ENCODE assay signal across 19 cellular contexts in the genomic region with DNA sequence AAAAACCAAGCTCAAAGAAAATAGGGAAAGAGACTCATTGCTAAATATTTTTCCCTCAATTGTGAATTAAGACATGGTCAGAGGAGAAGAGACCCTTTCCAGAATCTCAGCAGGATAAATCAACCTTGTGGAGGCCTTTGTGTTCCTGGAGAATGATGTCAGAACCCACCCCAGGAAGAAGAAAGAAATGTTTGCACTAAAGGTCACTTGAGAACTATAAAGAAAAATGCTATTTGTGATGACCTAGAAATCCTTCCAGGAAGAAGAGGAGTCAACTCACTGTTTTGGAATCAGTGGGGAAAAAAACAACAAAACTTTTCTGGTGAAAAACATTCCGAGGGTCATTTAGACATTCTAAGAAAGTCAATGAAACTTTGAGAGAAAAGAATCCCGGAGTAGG.
DNase-seq lines count a peak whose midpoint lies in the region; ATAC-seq and TF ChIP-seq lines count a peak whose summit lies in the region.
"Had no signal": no experiment of that assay in that cellular context is flagged by ENCODE, and none has a peak within 500 bp of the region (broad histone marks: within the 10 kb centered on the region; RNA-seq: fewer than 3 reads in every experiment).

No MANE protein-coding gene starts in this region.

- H3K27me3 ChIP-seq in HUES64 (ENCODE audit: insufficient read depth, low read length) (no peaks in the 10 kb centered on the region), brain microvascular endothelial cell (replicated peaks) (no peaks in the 10 kb centered on the region), spleen (replicated peaks in 1 of 7) (no peaks in the 10 kb centered on the region)
- H3K27me3 ChIP-seq: suprapubic skin had no signal

- DNase-seq in brain microvascular endothelial cell, result no peak
- peak; percentile 38 for DNase-seq in iris pigment epithelial cell (ENCODE audit: low read depth)
- no peak for DNase-seq in spleen
- DNase-seq in type B pancreatic cell (ENCODE audit: extremely low spot score, unreplicated experiment), result no peak
- DNase-seq in NCI-H2171 treated with DMSO at 0.1 percent for 48 hours (lab: John Stamatoyannopoulos, UW), result no peak
- no peak for DNase-seq in NCI-H1092 (lab: John Stamatoyannopoulos, UW)
- DNase-seq: activated CD4-positive, alpha-beta T cell treated with anti-CD3 and anti-CD28 coated beads for 1 hour; CD4-positive, alpha-beta T cell; DMS79 treated with DMSO at 0.1 percent for 48 hours; KBM-7; NCI-H1092 treated with DMSO at 0.1 percent for 48 hours; NCI-H2081 treated with DMSO at 0.1 percent for 48 hours; NCI-H526; RPMI8226 had no signal

- H3K36me3 Mint-ChIP-seq in type B pancreatic cell, result no peaks in the 10 kb centered on the region
- H3K36me3 Mint-ChIP-seq: activated naive CD8-positive, alpha-beta T cell had no signal

- no peak for ATAC-seq in activated CD4-positive, CD25-positive, alpha-beta regulatory T cell treated with anti-CD3 and anti-CD28 coated beads, Interleukin-2, amount 50 U/mL, for 24 hours

- no peak for TF ChIP-seq CTCF in brain microvascular endothelial cell (IDR thresholded peaks at IDR 0.05; ENCODE audit: low read depth, low read length, missing control alignments)
- no peak for TF ChIP-seq CTCF in spleen (IDR thresholded peaks at IDR 0.05 in 8 of 11, conservative IDR thresholded peaks at IDR 0.05 in 3 of 11)
- TF ChIP-seq CTCF in type B pancreatic cell (conservative IDR thresholded peaks at IDR 0.05), result no peak

- no peaks in the 10 kb centered on the region for H3K27me3 Mint-ChIP-seq in type B pancreatic cell

- H3K27ac ChIP-seq in HUES64 (ENCODE audit: low read depth, low read length) (peak overlapping the region; percentile 70), brain microvascular endothelial cell (peak overlapping the region; percentile 54), spleen (peak overlapping the region in 6 of 8 donors; percentile 14 to 49 (median 32))
- H3K27ac ChIP-seq: suprapubic skin had no signal

- in situ Hi-C loops in brain microvascular endothelial cell (cut with HindIII; ENCODE audit: low pct_ligation_motif_present, low sequenced_read_pairs), result no loop called here

- H3K27ac Mint-ChIP-seq in type B pancreatic cell, result no peak overlapping the region
- H3K27ac Mint-ChIP-seq: activated naive CD8-positive, alpha-beta T cell; activated T-helper 1 cell treated with anti-CD3 and anti-CD28 coated beads, Interleukin-12 subunit alpha, Interleukin-12 subunit beta, Interleukin-2, Interleukin-4 antibody, amounts not matched to agents 30 ng/mL and 10 ng/mL and 1 ng/mL, durations not matched to agents 14 hours and 24 hours and 36 hours; CD4-positive, alpha-beta T cell had no signal

- TF ChIP-seq POLR2A in spleen (IDR thresholded peaks at IDR 0.05), result no peak

- H3K4me1 ChIP-seq in HUES64 (ENCODE audit: insufficient read depth, low read length), result peaks cover 17% of the 10 kb centered on the region; the same call in 1 of the 2 replicates
- H3K4me1 ChIP-seq in spleen, result peaks cover 0 to 10% (median 0%) of the 10 kb centered on the region in 6 donors

- H3K4me3 Mint-ChIP-seq in type B pancreatic cell, result no peak overlapping the region
- H3K4me3 Mint-ChIP-seq: activated naive CD8-positive, alpha-beta T cell; activated T-helper 1 cell treated with anti-CD3 and anti-CD28 coated beads, Interleukin-12 subunit alpha, Interleukin-12 subunit beta, Interleukin-2, Interleukin-4 antibody, amounts not matched to agents 30 ng/mL and 10 ng/mL and 1 ng/mL, durations not matched to agents 14 hours and 24 hours and 36 hours; CD4-positive, alpha-beta T cell had no signal

- H3K4me3 ChIP-seq in HUES64 (ENCODE audit: low read length) (no peak overlapping the region), brain microvascular endothelial cell (ENCODE audit: low read depth, low read length) (no peak overlapping the region), spleen (no peak overlapping the region)
- H3K4me3 ChIP-seq: suprapubic skin had no signal

- H3K9me3 Mint-ChIP-seq in type B pancreatic cell, result no peaks in the 10 kb centered on the region
- H3K9me3 Mint-ChIP-seq: activated T-helper 1 cell treated with anti-CD3 and anti-CD28 coated beads, Interleukin-12 subunit alpha, Interleukin-12 subunit beta, Interleukin-2, Interleukin-4 antibody, amounts not matched to agents 30 ng/mL and 10 ng/mL and 1 ng/mL, durations not matched to agents 14 hours and 24 hours and 36 hours; CD4-positive, alpha-beta T cell had no signal

- H3K9me3 ChIP-seq in HUES64 (ENCODE audit: insufficient read depth, low read depth, low read length) (no peaks in the 10 kb centered on the region), spleen (no peaks in the 10 kb centered on the region)
- H3K9me3 ChIP-seq: suprapubic skin had no signal

- WGBS in HUES64, result 89% methylated on average over 2 of the region's 2 CpGs
- 67 to 84% (median 77%) methylated on average over 2 of the region's 2 CpGs for WGBS in spleen, 5 donors

- H3K9ac ChIP-seq in HUES64 (ENCODE audit: low read depth, low read length), result 0 out of 2 replicates have a peak overlapping the region, but pooled peaks have one; percentile 34

- H3K36me3 ChIP-seq in HUES64 (ENCODE audit: insufficient read depth, low read length) (no peaks in the 10 kb centered on the region), brain microvascular endothelial cell (replicated peaks) (no peaks in the 10 kb centered on the region), spleen (no peaks in the 10 kb centered on the region)
- H3K36me3 ChIP-seq: suprapubic skin had no signal

- peaks cover 26% of the 10 kb centered on the region for H3K4me1 Mint-ChIP-seq in type B pancreatic cell (ENCODE audit: unreplicated experiment)

- intact Hi-C loops in spleen (cut with DNase I; ENCODE audit: low total_unique reads), result no loop called here
